1 cellular context compared by ENCODE assay signal in the genomic region with DNA sequence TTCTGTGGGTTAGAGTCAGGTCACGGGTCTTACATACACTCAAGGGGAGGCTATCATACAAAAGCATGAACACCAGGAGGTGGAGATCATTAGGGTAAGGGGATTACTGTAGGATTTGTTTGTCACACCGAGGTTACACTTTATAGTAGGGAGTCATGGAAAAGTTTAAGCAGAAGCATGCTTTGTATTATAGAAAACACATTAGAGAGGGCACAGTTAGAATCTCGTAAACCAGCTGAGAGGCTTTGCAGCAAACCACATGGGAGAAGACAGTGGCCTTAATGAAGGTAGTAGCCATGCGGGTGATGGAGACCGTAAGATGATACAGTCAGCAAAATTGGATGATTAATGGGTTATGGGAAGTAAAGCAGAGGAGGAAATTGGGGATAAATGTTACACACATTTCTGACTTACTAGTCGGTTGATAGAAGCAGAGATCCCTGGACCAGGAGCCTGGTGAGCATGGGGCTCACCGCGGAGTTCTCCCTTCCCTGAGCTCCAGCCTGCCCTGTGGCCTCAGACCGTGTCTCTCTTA.
TF ChIP-seq lines count a peak whose summit lies in the region.

No MANE protein-coding gene starts in this region.

TF ChIP-seq in HEK293, 187 proteins besides CTCF, POLR2A, EP300 and RAD21 (continued from another document):
- TF ChIP-seq, protein P1, sequence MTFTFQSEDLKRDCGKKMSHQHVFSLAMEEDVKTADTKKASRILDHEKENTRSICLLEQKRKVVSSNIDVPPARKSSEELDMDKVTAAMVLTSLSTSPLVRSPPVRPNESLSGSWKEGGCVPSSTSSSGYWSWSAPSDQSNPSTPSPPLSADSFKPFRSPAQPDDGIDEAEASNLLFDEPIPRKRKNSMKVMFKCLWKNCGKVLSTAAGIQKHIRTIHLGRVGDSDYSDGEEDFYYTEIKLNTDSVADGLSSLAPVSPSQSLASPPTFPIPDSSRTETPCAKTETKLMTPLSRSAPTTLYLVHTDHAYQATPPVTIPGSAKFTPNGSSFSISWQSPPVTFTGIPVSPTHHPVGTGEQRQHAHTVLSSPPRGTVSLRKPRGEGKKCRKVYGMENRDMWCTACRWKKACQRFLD (tag by site-specific recombination; IDR thresholded peaks at IDR 0.05) = no peak
- TF ChIP-seq ZIC2 (tag by site-specific recombination; IDR thresholded peaks at IDR 0.05) = peak; percentile 63
